8 cellular contexts compared by ENCODE assay signal in genomic region chr10:122703483-122704448, GRCh38. TPM values are rescaled to one million over a fixed set of nuclear protein-coding genes. Genes with fewer than 3 reads are reported as not detected.
DNase-seq lines count a peak whose midpoint lies in the region; ATAC-seq, FAIRE-seq and TF ChIP-seq lines count a peak whose summit lies in the region.

No MANE protein-coding gene starts in this region.

- peak; percentile 78 for FAIRE-seq in endothelial cell of umbilical vein (lab: Jason Lieb, UNC)

- BruUV-seq in endothelial cell of umbilical vein (replicated peaks; lab: Mats Ljungman, UMichigan), result no TSS peak

- no peaks in the 10 kb centered on the region for H3K4me1 Mint-ChIP-seq in HFFc6 (ENCODE audit: low read depth)
- H3K4me1 Mint-ChIP-seq in activated CD8-positive, alpha-beta T cell treated with anti-CD3 and anti-CD28 coated beads for 36 hours (ENCODE audit: low read depth), result no peaks in the 10 kb centered on the region
- H3K4me1 Mint-ChIP-seq in stimulated activated effector memory CD8-positive, alpha-beta T cell treated with anti-CD3 and anti-CD28 coated beads, Interleukin-12 subunit alpha, Interleukin-12 subunit beta, amount 100 ng/mL, for 72 hours, result no peaks in the 10 kb centered on the region

- dilution Hi-C loops in endothelial cell of umbilical vein (cut with MboI; ENCODE audit: extremely low pct_ligation_motif_present, low sequenced_read_pairs), result no loop called here

- peak; percentile 66 for ATAC-seq in activated CD8-positive, alpha-beta T cell treated with anti-CD3 and anti-CD28 coated beads for 36 hours
- ATAC-seq in stimulated activated effector memory CD8-positive, alpha-beta T cell treated with anti-CD3 and anti-CD28 coated beads, Interleukin-12 subunit alpha, Interleukin-12 subunit beta, amount 100 ng/mL, for 72 hours, result peak; percentile 77

- H3K9me3 Mint-ChIP-seq in HFFc6, result no peaks in the 10 kb centered on the region
- no peaks in the 10 kb centered on the region for H3K9me3 Mint-ChIP-seq in activated CD8-positive, alpha-beta T cell treated with anti-CD3 and anti-CD28 coated beads for 36 hours
- no peaks in the 10 kb centered on the region for H3K9me3 Mint-ChIP-seq in stimulated activated effector memory CD8-positive, alpha-beta T cell treated with anti-CD3 and anti-CD28 coated beads, Interleukin-12 subunit alpha, Interleukin-12 subunit beta, amount 100 ng/mL, for 72 hours

- no peak overlapping the region for H3K27ac ChIP-seq in endothelial cell of umbilical vein (ENCODE audit: insufficient read depth, low read depth, low read length)

- no peak overlapping the region for H3K27ac Mint-ChIP-seq in HFFc6
- no peak overlapping the region for H3K27ac Mint-ChIP-seq in activated CD8-positive, alpha-beta T cell treated with anti-CD3 and anti-CD28 coated beads for 36 hours
- H3K27ac Mint-ChIP-seq in stimulated activated effector memory CD8-positive, alpha-beta T cell treated with anti-CD3 and anti-CD28 coated beads, Interleukin-12 subunit alpha, Interleukin-12 subunit beta, amount 100 ng/mL, for 72 hours, result no peak overlapping the region

- no peak overlapping the region for H3K4me3 ChIP-seq in endothelial cell of umbilical vein (replicated peaks in 1 of 3; ENCODE audit: insufficient read depth in 1 of 3, low read depth in 1 of 3, low read length in 3 of 3)

- H3K9me1 ChIP-seq in endothelial cell of umbilical vein (replicated peaks; ENCODE audit: control insufficient read depth, extremely low read depth, insufficient read depth, low read length), result no peaks in the 10 kb centered on the region

- H4K20me1 ChIP-seq in endothelial cell of umbilical vein (replicated peaks; ENCODE audit: control insufficient read depth, extremely low read depth, insufficient read depth, low read length), result no peaks in the 10 kb centered on the region

- no peaks in the 10 kb centered on the region for H3K79me2 ChIP-seq in endothelial cell of umbilical vein (ENCODE audit: control insufficient read depth, insufficient read depth, low read length)

- no peaks in the 10 kb centered on the region for H3K36me3 ChIP-seq in endothelial cell of umbilical vein (ENCODE audit: control insufficient read depth in 2 of 2, extremely low read depth in 1 of 2, insufficient read depth in 2 of 2, low read length in 2 of 2)

- peaks cover under 1 to 2% of the 10 kb centered on the region in 2 experiments for H3K27me3 ChIP-seq in endothelial cell of umbilical vein (ENCODE audit: control insufficient read depth in 2 of 2, insufficient read depth in 2 of 2, low read length in 2 of 2)

- intact Hi-C loops in activated CD8-positive, alpha-beta T cell treated with anti-CD3 and anti-CD28 coated beads for 36 hours (cut with micrococcal nuclease), result loop anchor here (5.0 kb wide), 1 partner anchor 406 kb away; no protein-coding TSS in a partner anchor
- intact Hi-C loops in endothelial cell of umbilical vein (cut with micrococcal nuclease), result loop anchor here (1.0 to 5.0 kb wide), 9 partner anchors 55 to 855 kb away; no protein-coding TSS in a partner anchor

- CTCF ChIA-PET in activated CD8-positive, alpha-beta T cell treated with anti-CD3 and anti-CD28 coated beads for 36 hours (lab: Charles Lee), result interaction anchor here (0.9 to 2.4 kb wide), 4 partner anchors 10 to 138 kb away, joined by 4 to 15 read pairs (median 5); no protein-coding TSS in a partner anchor
- CTCF ChIA-PET in endothelial cell of umbilical vein (lab: Charles Lee), result interaction anchor here (0.8 to 2.0 kb wide), 10 partner anchors 15 to 436 kb away, joined by 3 to 34 read pairs (median 4); no protein-coding TSS in a partner anchor

- peak; percentile 50 for DNase-seq in EL
- DNase-seq in HFFc6, result peak; percentile 16
- DNase-seq in NCI-H446 (lab: John Stamatoyannopoulos, UW), result peak; percentile 12 to 71
- peak; percentile 69 for DNase-seq in activated CD8-positive, alpha-beta T cell treated with anti-CD3 and anti-CD28 coated beads for 36 hours
- peak; percentile 55 for DNase-seq in endothelial cell of umbilical vein (ENCODE audit: low read depth, low spot score)
- peak; percentile 58 for DNase-seq in mucosa of gallbladder (ENCODE audit: low spot score)
- peak; percentile 36 to 65 for DNase-seq in stimulated activated effector memory CD8-positive, alpha-beta T cell treated with anti-CD3 and anti-CD28 coated beads, Interleukin-12 subunit alpha, Interleukin-12 subunit beta, amount 100 ng/mL, for 72 hours (ENCODE audit: low spot score in 2 of 2)
- no peak for DNase-seq in mesenteric fat pad (ENCODE audit: low spot score)

- H3K4me1 ChIP-seq in endothelial cell of umbilical vein (ENCODE audit: control insufficient read depth, extremely low read depth, insufficient read depth, low read length), result no peaks in the 10 kb centered on the region

- no peak for TF ChIP-seq POLR2A in endothelial cell of umbilical vein (IDR thresholded peaks at IDR 0.05; ENCODE audit: low read depth, low read length)

- TF ChIP-seq CTCF in HFFc6 (IDR thresholded peaks at IDR 0.05), result peak; percentile 83
- peak; percentile 83 for TF ChIP-seq CTCF in activated CD8-positive, alpha-beta T cell treated with anti-CD3 and anti-CD28 coated beads for 36 hours (IDR thresholded peaks at IDR 0.05)
- peak; percentile 74 to 90 for TF ChIP-seq CTCF in endothelial cell of umbilical vein (IDR thresholded peaks at IDR 0.05; ENCODE audit: extremely low read depth in 1 of 2, insufficient read depth in 1 of 2, low read depth in 1 of 2, low read length in 2 of 2)

- no peaks in the 10 kb centered on the region; the same call in 1 of the 2 replicates for H3K27me3 Mint-ChIP-seq in HFFc6 (ENCODE audit: insufficient read depth)
- peaks cover 7% of the 10 kb centered on the region for H3K27me3 Mint-ChIP-seq in activated CD8-positive, alpha-beta T cell treated with anti-CD3 and anti-CD28 coated beads for 36 hours

- no peak overlapping the region for H2AFZ ChIP-seq in endothelial cell of umbilical vein (ENCODE audit: low read depth, low read length)

- no peak overlapping the region for H3K9ac ChIP-seq in endothelial cell of umbilical vein (replicated peaks; ENCODE audit: extremely low read depth, insufficient read depth, low read length)

- POLR2A ChIA-PET in activated CD8-positive, alpha-beta T cell treated with anti-CD3 and anti-CD28 coated beads for 36 hours (lab: Charles Lee), result no interaction called here
- POLR2A ChIA-PET in endothelial cell of umbilical vein (lab: Charles Lee), result no interaction called here

- no peak overlapping the region for H3K4me2 ChIP-seq in endothelial cell of umbilical vein (ENCODE audit: insufficient read depth, low read length)

- no peaks in the 10 kb centered on the region for H3K9me3 ChIP-seq in endothelial cell of umbilical vein (replicated peaks; ENCODE audit: control insufficient read depth, insufficient read depth, low read length)

- no peak overlapping the region for H3K4me3 Mint-ChIP-seq in HFFc6
- no peak overlapping the region for H3K4me3 Mint-ChIP-seq in activated CD8-positive, alpha-beta T cell treated with anti-CD3 and anti-CD28 coated beads for 36 hours
- H3K4me3 Mint-ChIP-seq in stimulated activated effector memory CD8-positive, alpha-beta T cell treated with anti-CD3 and anti-CD28 coated beads, Interleukin-12 subunit alpha, Interleukin-12 subunit beta, amount 100 ng/mL, for 72 hours, result no peak overlapping the region

- H3K36me3 Mint-ChIP-seq in HFFc6 (ENCODE audit: low read depth), result no peaks in the 10 kb centered on the region
- no peaks in the 10 kb centered on the region for H3K36me3 Mint-ChIP-seq in activated CD8-positive, alpha-beta T cell treated with anti-CD3 and anti-CD28 coated beads for 36 hours (ENCODE audit: low read depth)
- H3K36me3 Mint-ChIP-seq in stimulated activated effector memory CD8-positive, alpha-beta T cell treated with anti-CD3 and anti-CD28 coated beads, Interleukin-12 subunit alpha, Interleukin-12 subunit beta, amount 100 ng/mL, for 72 hours, result no peaks in the 10 kb centered on the region

TF ChIP-seq in endothelial cell of umbilical vein, 7 proteins besides CTCF, POLR2A, EP300 and RAD21:
- TF ChIP-seq FOS (IDR thresholded peaks at IDR 0.05; ENCODE audit: borderline replicate concordance, insufficient read depth, low read length) (no peak), MYC (IDR thresholded peaks at IDR 0.05; ENCODE audit: low read depth, low read length) (no peak), EZH2 (IDR thresholded peaks at IDR 0.05; ENCODE audit: borderline replicate concordance, low read depth, low read length, severe bottlenecking) (no peak), GATA2 (IDR thresholded peaks at IDR 0.05; ENCODE audit: insufficient read depth, insufficient read length, low read depth, low read length) (no peak), POLR2AphosphoS5 (IDR thresholded peaks at IDR 0.05; ENCODE audit: insufficient read depth, low read depth, low read length) (no peak), JUN (IDR thresholded peaks at IDR 0.05; ENCODE audit: borderline replicate concordance, insufficient read depth, insufficient read length, low read depth) (no peak), MAX (IDR thresholded peaks at IDR 0.05; ENCODE audit: insufficient read depth, insufficient read length) (no peak)

RNA-seq across cellular contexts. Expression of gene C10orf120, which starts 4.1 kb away (rescaled TPM):
- total RNA-seq in HFFc6 (2021; fragmentation: NEBNext Ultra II Directional; extraction: Animal tissue kit (Norgen Biotek cat#: 25700)), result not detected
- total RNA-seq in activated CD8-positive, alpha-beta T cell treated with anti-CD3 and anti-CD28 coated beads for 36 hours, result not detected
- total RNA-seq in endothelial cell of umbilical vein, result not detected in 2 replicates
- not detected in 2 replicates for polyA plus RNA-seq in endothelial cell of umbilical vein
- not detected in 2 replicates for polyA plus RNA-seq in endothelial cell of umbilical vein (2011; cell fraction: cytosol; rRNA removed)
- not detected in 2 replicates for polyA plus RNA-seq in endothelial cell of umbilical vein (2011; cell fraction: nucleus; rRNA removed)
- polyA plus RNA-seq in endothelial cell of umbilical vein (2012), result not detected in 2 replicates
- polyA minus RNA-seq in endothelial cell of umbilical vein, result not detected in 2 replicates
- polyA minus RNA-seq in endothelial cell of umbilical vein (2011; cell fraction: cytosol; rRNA and poly(A)+ RNA removed), result not detected
- not detected in 2 replicates for polyA minus RNA-seq in endothelial cell of umbilical vein (2011; cell fraction: nucleus; rRNA and poly(A)+ RNA removed)
- total RNA-seq in mucosa of gallbladder, result not detected
- not detected for total RNA-seq in mesenteric fat pad
